ENCODE assay signal across 22 cellular contexts in the genomic region with DNA sequence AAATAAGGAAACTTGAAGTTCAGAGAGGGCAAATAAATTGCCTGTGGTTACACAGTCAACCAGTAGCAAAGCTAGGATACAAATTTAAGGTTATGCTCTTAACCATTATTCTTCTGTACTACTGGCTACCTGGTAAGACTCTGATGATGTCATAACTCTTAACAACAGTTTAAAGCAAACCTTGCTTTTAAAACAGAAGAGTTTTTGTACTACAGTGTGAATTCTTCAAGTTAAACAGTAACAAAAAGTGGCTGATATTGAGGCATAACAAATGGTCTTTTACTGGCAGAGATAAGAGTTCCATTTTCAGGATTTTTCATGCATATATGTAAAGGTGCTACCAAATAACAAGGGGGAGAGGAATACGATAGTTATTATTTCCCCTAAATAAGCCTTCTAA.
"Had no signal": no experiment of that assay in that cellular context is flagged by ENCODE, and none has a peak within 500 bp of the region (broad histone marks: within the 10 kb centered on the region; RNA-seq: fewer than 3 reads in every experiment).

No MANE protein-coding gene starts in this region.

- H3K4me1 ChIP-seq: ascending aorta had no signal

- H3K4me3 ChIP-seq: ascending aorta, cardiac muscle cell, MG63 had no signal

- H3K9me3 ChIP-seq: ascending aorta, MG63 had no signal

- H3K9me3 Mint-ChIP-seq: activated CD4-positive, alpha-beta memory T cell treated with anti-CD3 and anti-CD28 coated beads, Interleukin-2, amount 10 ng/mL, durations not matched to agents 7 days and 5 days; activated CD4-positive, alpha-beta T cell treated with anti-CD3 and anti-CD28 coated beads, Interleukin-2, amount 10 ng/mL, durations not matched to agents 7 days and 5 days; activated naive CD4-positive, alpha-beta T cell treated with anti-CD3 and anti-CD28 coated beads, Interleukin-2, amount 50 U/mL, for 24 hours had no signal

- H3K27me3 ChIP-seq: ascending aorta, brain microvascular endothelial cell, cardiac muscle cell, MG63 had no signal

- DNase-seq: activated CD4-positive, alpha-beta memory T cell treated with anti-CD3 and anti-CD28 coated beads, Interleukin-2, amount 10 ng/mL, durations not matched to agents 7 days and 5 days; activated CD4-positive, CD25-positive, alpha-beta regulatory T cell; activated CD8-positive, alpha-beta memory T cell treated with anti-CD3 and anti-CD28 coated beads, Interleukin-2, amount 50 U/mL, for 48 hours; activated effector memory CD4-positive, alpha-beta T cell treated with Interleukin-2 at 50 U/mL for 16 hours; activated naive CD4-positive, alpha-beta T cell; activated T-cell treated with anti-CD3 and anti-CD28 coated beads, Interleukin-2, amount 50 U/mL, for 1 hour; brain microvascular endothelial cell; MG63; MV-4-11; NCI-H1092 treated with DMSO at 0.1 percent for 48 hours; NCI-H1417 treated with DMSO at 0.1 percent for 48 hours; NCI-H1694 treated with DMSO at 0.1 percent for 48 hours; NCI-H2029 treated with DMSO at 0.1 percent for 48 hours; NCI-H345; NCI-H510A; NCI-H526 treated with DMSO at 0.1 percent for 48 hours; SIG-M5 had no signal

- H3K27me3 Mint-ChIP-seq: activated CD4-positive, alpha-beta memory T cell treated with anti-CD3 and anti-CD28 coated beads, Interleukin-2, amount 10 ng/mL, durations not matched to agents 7 days and 5 days; activated CD4-positive, alpha-beta T cell treated with anti-CD3 and anti-CD28 coated beads, Interleukin-2, amount 10 ng/mL, durations not matched to agents 7 days and 5 days; activated naive CD4-positive, alpha-beta T cell treated with anti-CD3 and anti-CD28 coated beads, Interleukin-2, amount 50 U/mL, for 24 hours had no signal

- H3K27ac Mint-ChIP-seq: activated CD4-positive, alpha-beta memory T cell treated with anti-CD3 and anti-CD28 coated beads, Interleukin-2, amount 10 ng/mL, durations not matched to agents 7 days and 5 days; activated CD4-positive, alpha-beta T cell treated with anti-CD3 and anti-CD28 coated beads, Interleukin-2, amount 10 ng/mL, durations not matched to agents 7 days and 5 days; activated naive CD4-positive, alpha-beta T cell treated with anti-CD3 and anti-CD28 coated beads, Interleukin-2, amount 50 U/mL, for 24 hours had no signal

- H3K4me1 Mint-ChIP-seq: activated naive CD4-positive, alpha-beta T cell treated with anti-CD3 and anti-CD28 coated beads, Interleukin-2, amount 50 U/mL, for 24 hours had no signal

- H3K36me3 ChIP-seq: brain microvascular endothelial cell, cardiac muscle cell, MG63 had no signal

- H3K4me3 Mint-ChIP-seq: activated CD4-positive, alpha-beta memory T cell treated with anti-CD3 and anti-CD28 coated beads, Interleukin-2, amount 10 ng/mL, durations not matched to agents 7 days and 5 days; activated CD4-positive, alpha-beta T cell treated with anti-CD3 and anti-CD28 coated beads, Interleukin-2, amount 10 ng/mL, durations not matched to agents 7 days and 5 days; activated naive CD4-positive, alpha-beta T cell treated with anti-CD3 and anti-CD28 coated beads, Interleukin-2, amount 50 U/mL, for 24 hours had no signal

- H3K27ac ChIP-seq: ascending aorta, brain microvascular endothelial cell, cardiac muscle cell, VCaP had no signal
